In genomic region chr2:159317392-159318088, GRCh38 we compare ENCODE assay signal across 25 cellular contexts. TPM values are rescaled to one million over a fixed set of nuclear protein-coding genes. Genes with fewer than 3 reads are reported as not detected.
DNase-seq lines count a peak whose midpoint lies in the region; ATAC-seq and TF ChIP-seq lines count a peak whose summit lies in the region.
"Had no signal": no experiment of that assay in that cellular context is flagged by ENCODE, and none has a peak within 500 bp of the region (broad histone marks: within the 10 kb centered on the region; RNA-seq: fewer than 3 reads in every experiment).

No MANE protein-coding gene starts in this region.

- intact Hi-C loops in activated T-helper 1 cell treated with anti-CD3 and anti-CD28 coated beads, Interleukin-12 subunit alpha, Interleukin-12 subunit beta, Interleukin-2, Interleukin-4 antibody, amounts not matched to agents 30 ng/mL and 10 ng/mL and 1 ng/mL, durations not matched to agents 14 hours and 24 hours and 36 hours (cut with micrococcal nuclease), result no loop called here

- H3K9me3 Mint-ChIP-seq in activated T-helper 1 cell treated with anti-CD3 and anti-CD28 coated beads, Interleukin-12 subunit alpha, Interleukin-12 subunit beta, Interleukin-2, Interleukin-4 antibody, amounts not matched to agents 30 ng/mL and 10 ng/mL and 1 ng/mL, durations not matched to agents 14 hours and 24 hours and 36 hours, result peaks cover 4% of the 10 kb centered on the region
- H3K9me3 Mint-ChIP-seq: activated naive CD4-positive, alpha-beta T cell treated with anti-CD3 and anti-CD28 coated beads for 36 hours had no signal

- H3K27ac Mint-ChIP-seq in activated T-helper 1 cell treated with anti-CD3 and anti-CD28 coated beads, Interleukin-12 subunit alpha, Interleukin-12 subunit beta, Interleukin-2, Interleukin-4 antibody, amounts not matched to agents 30 ng/mL and 10 ng/mL and 1 ng/mL, durations not matched to agents 14 hours and 24 hours and 36 hours, result no peak overlapping the region
- H3K27ac Mint-ChIP-seq: activated naive CD4-positive, alpha-beta T cell treated with anti-CD3 and anti-CD28 coated beads for 36 hours; stimulated activated naive CD8-positive, alpha-beta T cell treated with anti-CD3 and anti-CD28 coated beads, Interleukin-15, amount 100 ng/mL, for 72 hours had no signal

- no peaks in the 10 kb centered on the region for H3K4me1 ChIP-seq in SJCRH30
- H3K4me1 ChIP-seq: esophagus squamous epithelium, uterus had no signal

- no peaks in the 10 kb centered on the region for H3K27me3 ChIP-seq in SJCRH30
- H3K27me3 ChIP-seq: esophagus squamous epithelium, uterus had no signal

- no peak overlapping the region for H3K27ac ChIP-seq in SJCRH30
- H3K27ac ChIP-seq: esophagus squamous epithelium, uterus had no signal

- no peak for TF ChIP-seq CTCF in epithelial cell of proximal tubule (conservative IDR thresholded peaks at IDR 0.05; ENCODE audit: low read depth, low read length)

- no peaks in the 10 kb centered on the region for H3K4me1 Mint-ChIP-seq in activated T-helper 1 cell treated with anti-CD3 and anti-CD28 coated beads, Interleukin-12 subunit alpha, Interleukin-12 subunit beta, Interleukin-2, Interleukin-4 antibody, amounts not matched to agents 30 ng/mL and 10 ng/mL and 1 ng/mL, durations not matched to agents 14 hours and 24 hours and 36 hours (ENCODE audit: low read depth)
- H3K4me1 Mint-ChIP-seq: brain; CD4-positive, alpha-beta memory T cell; stimulated activated naive CD8-positive, alpha-beta T cell treated with anti-CD3 and anti-CD28 coated beads, Interleukin-15, amount 100 ng/mL, for 72 hours had no signal

- H3K36me3 Mint-ChIP-seq in activated T-helper 1 cell treated with anti-CD3 and anti-CD28 coated beads, Interleukin-12 subunit alpha, Interleukin-12 subunit beta, Interleukin-2, Interleukin-4 antibody, amounts not matched to agents 30 ng/mL and 10 ng/mL and 1 ng/mL, durations not matched to agents 14 hours and 24 hours and 36 hours (ENCODE audit: low read depth), result no peaks in the 10 kb centered on the region

- no peaks in the 10 kb centered on the region for H3K36me3 ChIP-seq in SJCRH30

- peaks cover 3% of the 10 kb centered on the region; the same call in 1 of the 2 replicates for H3K9me3 ChIP-seq in SJCRH30 (replicated peaks)
- H3K9me3 ChIP-seq: esophagus squamous epithelium, uterus had no signal

- peak; percentile 20 for DNase-seq in COLO829 (ENCODE audit: low spot score)
- DNase-seq in epithelial cell of proximal tubule (ENCODE audit: low read depth), result peak; percentile 1
- DNase-seq in KG1 (lab: John Stamatoyannopoulos, UW), result no peak
- DNase-seq in SJCRH30, result no peak
- DNase-seq in cerebellar cortex (ENCODE audit: low spot score), result no peak
- DNase-seq in activated T-helper 1 cell treated with anti-CD3 and anti-CD28 coated beads, Interleukin-12 subunit alpha, Interleukin-12 subunit beta, Interleukin-2, Interleukin-4 antibody, amounts not matched to agents 30 ng/mL and 10 ng/mL and 1 ng/mL, durations not matched to agents 14 hours and 24 hours and 36 hours (ENCODE audit: low spot score), result no peak
- DNase-seq: ACHN; activated CD4-positive, alpha-beta T cell treated with anti-CD3 and anti-CD28 coated beads for 48 hours; activated CD8-positive, alpha-beta memory T cell treated with anti-CD3 and anti-CD28 coated beads, Interleukin-2, amount 50 U/mL, for 48 hours; activated naive CD4-positive, alpha-beta T cell treated with anti-CD3 and anti-CD28 coated beads for 36 hours; CD4-positive, alpha-beta memory T cell; DND-41; esophagus squamous epithelium; hippocampal formation; kidney glomerular epithelial cell; NCI-H2029 treated with DMSO at 0.1 percent for 48 hours; NCI-H510A; retina; stimulated activated CD4-positive, alpha-beta T cell treated with anti-CD3 and anti-CD28 coated beads, Interleukin-15, amount 100 ng/mL, for 24 hours; stimulated activated naive CD8-positive, alpha-beta T cell treated with anti-CD3 and anti-CD28 coated beads, Interleukin-15, amount 100 ng/mL, for 72 hours; uterus had no signal

- no peak overlapping the region for H3K4me3 ChIP-seq in epithelial cell of proximal tubule (ENCODE audit: low read depth, low read length)
- H3K4me3 ChIP-seq in SJCRH30, result no peak overlapping the region
- H3K4me3 ChIP-seq: esophagus squamous epithelium, uterus had no signal

- H3K4me3 Mint-ChIP-seq in activated T-helper 1 cell treated with anti-CD3 and anti-CD28 coated beads, Interleukin-12 subunit alpha, Interleukin-12 subunit beta, Interleukin-2, Interleukin-4 antibody, amounts not matched to agents 30 ng/mL and 10 ng/mL and 1 ng/mL, durations not matched to agents 14 hours and 24 hours and 36 hours, result no peak overlapping the region
- H3K4me3 Mint-ChIP-seq: activated naive CD4-positive, alpha-beta T cell treated with anti-CD3 and anti-CD28 coated beads for 36 hours; brain; CD4-positive, alpha-beta memory T cell; stimulated activated naive CD8-positive, alpha-beta T cell treated with anti-CD3 and anti-CD28 coated beads, Interleukin-15, amount 100 ng/mL, for 72 hours had no signal

- no peaks in the 10 kb centered on the region for H3K27me3 Mint-ChIP-seq in activated T-helper 1 cell treated with anti-CD3 and anti-CD28 coated beads, Interleukin-12 subunit alpha, Interleukin-12 subunit beta, Interleukin-2, Interleukin-4 antibody, amounts not matched to agents 30 ng/mL and 10 ng/mL and 1 ng/mL, durations not matched to agents 14 hours and 24 hours and 36 hours (ENCODE audit: insufficient read depth)
- H3K27me3 Mint-ChIP-seq: CD4-positive, alpha-beta memory T cell; stimulated activated naive CD8-positive, alpha-beta T cell treated with anti-CD3 and anti-CD28 coated beads, Interleukin-15, amount 100 ng/mL, for 72 hours had no signal

- ATAC-seq in GM19467 (IDR thresholded peaks at IDR 0.05; ENCODE audit: unreplicated experiment) (peak; percentile 56), HG03571 (IDR thresholded peaks at IDR 0.05; ENCODE audit: unreplicated experiment) (peak; percentile 84)
- ATAC-seq: Panc1; stimulated activated naive CD8-positive, alpha-beta T cell treated with anti-CD3 and anti-CD28 coated beads, Interleukin-15, amount 100 ng/mL, for 72 hours had no signal

RNA-seq across cellular contexts. Expression of gene WDSUB1, which starts 31.0 kb away (rescaled TPM):
- total RNA-seq in epithelial cell of proximal tubule, result 2.2 and 5.4 TPM in 2 replicates
- total RNA-seq in SJCRH30 (2014; rRNA removed; shearing (Covaris generic)), result 7.9 and 8.6 TPM in 2 replicates
- total RNA-seq in activated T-helper 1 cell treated with anti-CD3 and anti-CD28 coated beads, Interleukin-12 subunit alpha, Interleukin-12 subunit beta, Interleukin-2, Interleukin-4 antibody, amounts not matched to agents 30 ng/mL and 10 ng/mL and 1 ng/mL, durations not matched to agents 14 hours and 24 hours and 36 hours, result 4.1 and 5.7 TPM in 2 replicates

Comparison
In these comparisons a context has a peak if more than half of its experiments do, and no peak if none do; other contexts are left out.
1. DNase-seq: peak in COLO829 (single experiment) and epithelial cell of proximal tubule (single experiment); none in KG1 (single experiment), SJCRH30 (0 of 2), cerebellar cortex (single experiment) and activated T-helper 1 cell treated with anti-CD3 and anti-CD28 coated beads, Interleukin-12 subunit alpha, Interleukin-12 subunit beta, Interleukin-2, Interleukin-4 antibody, amounts not matched to agents 30 ng/mL and 10 ng/mL and 1 ng/mL, durations not matched to agents 14 hours and 24 hours and 36 hours (single experiment).